1 cellular context compared by ENCODE assay signal in genomic region chr3:170037463-170038433, GRCh38.
A peak's percentile ranks its signal among the peaks of the same experiment; 100 is the strongest.
TF ChIP-seq lines count a peak whose summit lies in the region.

A gene with protein sequence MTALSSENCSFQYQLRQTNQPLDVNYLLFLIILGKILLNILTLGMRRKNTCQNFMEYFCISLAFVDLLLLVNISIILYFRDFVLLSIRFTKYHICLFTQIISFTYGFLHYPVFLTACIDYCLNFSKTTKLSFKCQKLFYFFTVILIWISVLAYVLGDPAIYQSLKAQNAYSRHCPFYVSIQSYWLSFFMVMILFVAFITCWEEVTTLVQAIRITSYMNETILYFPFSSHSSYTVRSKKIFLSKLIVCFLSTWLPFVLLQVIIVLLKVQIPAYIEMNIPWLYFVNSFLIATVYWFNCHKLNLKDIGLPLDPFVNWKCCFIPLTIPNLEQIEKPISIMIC (plus strand): TSS chr3:170037995. CDS start chr3:170083973, 45,978 bp downstream.

TF ChIP-seq in HEK293, 187 proteins besides CTCF, POLR2A, EP300 and RAD21 (continued from another document and continues in another):
- no peak for TF ChIP-seq REST (tag by site-specific recombination; IDR thresholded peaks at IDR 0.05)
- TF ChIP-seq ZNF585B (tag by site-specific recombination; IDR thresholded peaks at IDR 0.05) = no peak
- TF ChIP-seq, protein P1, sequence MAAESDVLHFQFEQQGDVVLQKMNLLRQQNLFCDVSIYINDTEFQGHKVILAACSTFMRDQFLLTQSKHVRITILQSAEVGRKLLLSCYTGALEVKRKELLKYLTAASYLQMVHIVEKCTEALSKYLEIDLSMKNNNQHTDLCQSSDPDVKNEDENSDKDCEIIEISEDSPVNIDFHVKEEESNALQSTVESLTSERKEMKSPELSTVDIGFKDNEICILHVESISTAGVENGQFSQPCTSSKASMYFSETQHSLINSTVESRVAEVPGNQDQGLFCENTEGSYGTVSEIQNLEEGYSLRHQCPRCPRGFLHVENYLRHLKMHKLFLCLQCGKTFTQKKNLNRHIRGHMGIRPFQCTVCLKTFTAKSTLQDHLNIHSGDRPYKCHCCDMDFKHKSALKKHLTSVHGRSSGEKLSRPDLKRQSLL (tag by site-specific recombination; IDR thresholded peaks at IDR 0.05) = no peak
- TF ChIP-seq ZNF558 (tag by site-specific recombination; IDR thresholded peaks at IDR 0.05) = no peak
- no peak for TF ChIP-seq ZNF707 (tag by site-specific recombination; IDR thresholded peaks at IDR 0.05)
- no peak for TF ChIP-seq ZNF621 (tag by site-specific recombination; IDR thresholded peaks at IDR 0.05)
- no peak for TF ChIP-seq ZNF138 (tag by site-specific recombination; IDR thresholded peaks at IDR 0.05; ENCODE audit: borderline replicate concordance)
- no peak for TF ChIP-seq YY1 (tag by site-specific recombination; IDR thresholded peaks at IDR 0.05)
- TF ChIP-seq ZBTB11 (tag by site-specific recombination; conservative IDR thresholded peaks at IDR 0.05; ENCODE audit: low read depth) = no peak
- TF ChIP-seq ZNF146 (tag by site-specific recombination; IDR thresholded peaks at IDR 0.05) = no peak
- TF ChIP-seq MEIS1 (CRISPR knock-in tag; IDR thresholded peaks at IDR 0.05; ENCODE audit: borderline replicate concordance) = no peak
- no peak for TF ChIP-seq ZNF792 (tag by site-specific recombination; IDR thresholded peaks at IDR 0.05)
- TF ChIP-seq ZNF600 (tag by site-specific recombination; IDR thresholded peaks at IDR 0.05) = 0 out of 2 replicates have a peak, but pooled peaks have one; percentile 6
- TF ChIP-seq ZNF140 (tag by site-specific recombination; IDR thresholded peaks at IDR 0.05) = no peak
- TF ChIP-seq, protein P2, sequence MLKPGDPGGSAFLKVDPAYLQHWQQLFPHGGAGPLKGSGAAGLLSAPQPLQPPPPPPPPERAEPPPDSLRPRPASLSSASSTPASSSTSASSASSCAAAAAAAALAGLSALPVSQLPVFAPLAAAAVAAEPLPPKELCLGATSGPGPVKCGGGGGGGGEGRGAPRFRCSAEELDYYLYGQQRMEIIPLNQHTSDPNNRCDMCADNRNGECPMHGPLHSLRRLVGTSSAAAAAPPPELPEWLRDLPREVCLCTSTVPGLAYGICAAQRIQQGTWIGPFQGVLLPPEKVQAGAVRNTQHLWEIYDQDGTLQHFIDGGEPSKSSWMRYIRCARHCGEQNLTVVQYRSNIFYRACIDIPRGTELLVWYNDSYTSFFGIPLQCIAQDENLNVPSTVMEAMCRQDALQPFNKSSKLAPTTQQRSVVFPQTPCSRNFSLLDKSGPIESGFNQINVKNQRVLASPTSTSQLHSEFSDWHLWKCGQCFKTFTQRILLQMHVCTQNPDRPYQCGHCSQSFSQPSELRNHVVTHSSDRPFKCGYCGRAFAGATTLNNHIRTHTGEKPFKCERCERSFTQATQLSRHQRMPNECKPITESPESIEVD (tag by site-specific recombination; IDR thresholded peaks at IDR 0.05) = no peak
- TF ChIP-seq KLF7 (tag by site-specific recombination; IDR thresholded peaks at IDR 0.05; ENCODE audit: borderline replicate concordance) = no peak
- TF ChIP-seq KLF10 (tag by site-specific recombination; IDR thresholded peaks at IDR 0.05) = no peak; the same call in 1 of the 2 replicates
- peak; percentile 72 for TF ChIP-seq ZNF335 (tag by site-specific recombination; conservative IDR thresholded peaks at IDR 0.05)
- no peak for TF ChIP-seq ZNF223 (tag by site-specific recombination; IDR thresholded peaks at IDR 0.05)
- TF ChIP-seq ZNF561 (tag by site-specific recombination; IDR thresholded peaks at IDR 0.05; ENCODE audit: borderline replicate concordance) = no peak
- TF ChIP-seq ZNF830 (tag by site-specific recombination; IDR thresholded peaks at IDR 0.05; ENCODE audit: low read depth) = no peak
- no peak for TF ChIP-seq ZNF366 (tag by site-specific recombination; conservative IDR thresholded peaks at IDR 0.05)
- TF ChIP-seq, protein P3, sequence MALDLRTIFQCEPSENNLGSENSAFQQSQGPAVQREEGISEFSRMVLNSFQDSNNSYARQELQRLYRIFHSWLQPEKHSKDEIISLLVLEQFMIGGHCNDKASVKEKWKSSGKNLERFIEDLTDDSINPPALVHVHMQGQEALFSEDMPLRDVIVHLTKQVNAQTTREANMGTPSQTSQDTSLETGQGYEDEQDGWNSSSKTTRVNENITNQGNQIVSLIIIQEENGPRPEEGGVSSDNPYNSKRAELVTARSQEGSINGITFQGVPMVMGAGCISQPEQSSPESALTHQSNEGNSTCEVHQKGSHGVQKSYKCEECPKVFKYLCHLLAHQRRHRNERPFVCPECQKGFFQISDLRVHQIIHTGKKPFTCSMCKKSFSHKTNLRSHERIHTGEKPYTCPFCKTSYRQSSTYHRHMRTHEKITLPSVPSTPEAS (tag by site-specific recombination; IDR thresholded peaks at IDR 0.05) = no peak
- no peak for TF ChIP-seq BCL6B (tag by site-specific recombination; IDR thresholded peaks at IDR 0.05)
- no peak for TF ChIP-seq GLI2 (tag by site-specific recombination; IDR thresholded peaks at IDR 0.05; ENCODE audit: borderline replicate concordance, low read depth)
- TF ChIP-seq ZXDB (tag by site-specific recombination; IDR thresholded peaks at IDR 0.05) = 0 out of 2 replicates have a peak, but pooled peaks have one; percentile 32
- TF ChIP-seq, protein P4, sequence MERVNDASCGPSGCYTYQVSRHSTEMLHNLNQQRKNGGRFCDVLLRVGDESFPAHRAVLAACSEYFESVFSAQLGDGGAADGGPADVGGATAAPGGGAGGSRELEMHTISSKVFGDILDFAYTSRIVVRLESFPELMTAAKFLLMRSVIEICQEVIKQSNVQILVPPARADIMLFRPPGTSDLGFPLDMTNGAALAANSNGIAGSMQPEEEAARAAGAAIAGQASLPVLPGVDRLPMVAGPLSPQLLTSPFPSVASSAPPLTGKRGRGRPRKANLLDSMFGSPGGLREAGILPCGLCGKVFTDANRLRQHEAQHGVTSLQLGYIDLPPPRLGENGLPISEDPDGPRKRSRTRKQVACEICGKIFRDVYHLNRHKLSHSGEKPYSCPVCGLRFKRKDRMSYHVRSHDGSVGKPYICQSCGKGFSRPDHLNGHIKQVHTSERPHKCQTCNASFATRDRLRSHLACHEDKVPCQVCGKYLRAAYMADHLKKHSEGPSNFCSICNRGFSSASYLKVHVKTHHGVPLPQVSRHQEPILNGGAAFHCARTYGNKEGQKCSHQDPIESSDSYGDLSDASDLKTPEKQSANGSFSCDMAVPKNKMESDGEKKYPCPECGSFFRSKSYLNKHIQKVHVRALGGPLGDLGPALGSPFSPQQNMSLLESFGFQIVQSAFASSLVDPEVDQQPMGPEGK (tag by site-specific recombination; IDR thresholded peaks at IDR 0.05) = peak; percentile 76
- TF ChIP-seq ZNF391 (tag by site-specific recombination; IDR thresholded peaks at IDR 0.05; ENCODE audit: borderline replicate concordance, low read depth) = no peak
- no peak for TF ChIP-seq ZNF571 (tag by site-specific recombination; IDR thresholded peaks at IDR 0.05)
- 0 out of 2 replicates have a peak, but pooled peaks have one; percentile 51 for TF ChIP-seq KLF17 (tag by site-specific recombination; IDR thresholded peaks at IDR 0.05)
- no peak for TF ChIP-seq HOXD13 (CRISPR knock-in tag; IDR thresholded peaks at IDR 0.05; ENCODE audit: borderline replicate concordance)
- TF ChIP-seq YY2 (tag by site-specific recombination; IDR thresholded peaks at IDR 0.05) = no peak
- no peak for TF ChIP-seq ZNF214 (tag by site-specific recombination; IDR thresholded peaks at IDR 0.05; ENCODE audit: borderline replicate concordance)
- TF ChIP-seq SP7 (tag by site-specific recombination; IDR thresholded peaks at IDR 0.05) = 0 out of 2 replicates have a peak, but pooled peaks have one; percentile 15
- no peak for TF ChIP-seq ZNF266 (tag by site-specific recombination; IDR thresholded peaks at IDR 0.05; ENCODE audit: low read depth)
- TF ChIP-seq EGR2 (tag by site-specific recombination; IDR thresholded peaks at IDR 0.05; ENCODE audit: low read depth) = no peak
- no peak for TF ChIP-seq ZNF23 (tag by site-specific recombination; IDR thresholded peaks at IDR 0.05; ENCODE audit: borderline replicate concordance)
- TF ChIP-seq RBAK (tag by site-specific recombination; IDR thresholded peaks at IDR 0.05) = no peak
- no peak for TF ChIP-seq ZNF624 (tag by site-specific recombination; IDR thresholded peaks at IDR 0.05)
- no peak for TF ChIP-seq ZNF549 (tag by site-specific recombination; IDR thresholded peaks at IDR 0.05)
- TF ChIP-seq ZNF2 (tag by site-specific recombination; IDR thresholded peaks at IDR 0.05) = 0 out of 2 replicates have a peak, but pooled peaks have one; percentile 30
- TF ChIP-seq GLIS2 (tag by site-specific recombination; IDR thresholded peaks at IDR 0.05) = peak; percentile 89
- no peak for TF ChIP-seq ZSCAN16 (tag by site-specific recombination; IDR thresholded peaks at IDR 0.05)
- no peak for TF ChIP-seq ZNF513 (tag by site-specific recombination; IDR thresholded peaks at IDR 0.05)
- TF ChIP-seq ZBTB20 (tag by site-specific recombination; IDR thresholded peaks at IDR 0.05) = peak; percentile 30; the same call in 1 of the 2 replicates
- no peak for TF ChIP-seq ZNF433 (tag by site-specific recombination; IDR thresholded peaks at IDR 0.05; ENCODE audit: low read depth)
